ENCODE assay signal across 20 cellular contexts in the genomic region with DNA sequence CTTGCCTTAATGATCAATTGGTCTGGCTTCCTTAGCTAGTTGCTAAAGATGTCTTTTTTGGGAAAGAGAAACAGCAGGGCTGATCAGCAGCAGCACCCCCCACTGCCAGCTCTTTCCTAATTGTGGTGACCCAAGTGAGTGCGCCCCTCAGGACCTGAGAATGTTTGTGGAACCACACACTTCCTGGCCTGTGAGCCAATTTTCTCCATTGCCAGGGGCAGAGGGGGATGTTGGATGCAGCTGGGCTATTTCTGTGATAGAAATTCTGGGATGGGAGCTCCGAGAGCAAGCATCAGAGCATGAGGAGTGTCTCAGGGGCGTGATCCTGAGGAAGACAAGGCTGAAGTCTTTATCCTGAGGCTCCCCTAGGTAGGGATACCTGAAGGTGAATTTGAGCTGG.
DNase-seq lines count a peak whose midpoint lies in the region; ATAC-seq, FAIRE-seq and TF ChIP-seq lines count a peak whose summit lies in the region.
"Had no signal": no experiment of that assay in that cellular context is flagged by ENCODE, and none has a peak within 500 bp of the region (broad histone marks: within the 10 kb centered on the region; RNA-seq: fewer than 3 reads in every experiment).

No MANE protein-coding gene starts in this region.

- H3K4ac ChIP-seq in mesenchymal stem cell (ENCODE audit: low read depth in 1 of 2, low read length in 2 of 2): no peak overlapping the region

- H2BK15ac ChIP-seq in mesenchymal stem cell (ENCODE audit: low read depth, poor library complexity, severe bottlenecking): no peak overlapping the region

- H3K27me3 Mint-ChIP-seq in MCF 10A (ENCODE audit: insufficient read depth, unreplicated experiment): no peaks in the 10 kb centered on the region

- H2AK5ac ChIP-seq in mesenchymal stem cell (ENCODE audit: low read length, severe bottlenecking): no peak overlapping the region

- H4K8ac ChIP-seq in mesenchymal stem cell (ENCODE audit: low read length): no peak overlapping the region

- POLR2A ChIA-PET in MCF 10A (lab: Yijun Ruan, JAX): interaction anchor here (0.7 to 1.1 kb wide), 3 partner anchors 8 to 167 kb away, joined by 3 to 6 read pairs (median 4); no protein-coding TSS in a partner anchor

- H3K27ac Mint-ChIP-seq in MCF 10A (ENCODE audit: low read depth, unreplicated experiment): no peak overlapping the region
- H3K27ac Mint-ChIP-seq: CD8-positive, alpha-beta memory T cell; HFFc6 had no signal

- intact Hi-C loops in breast epithelium (cut with DNase I; ENCODE audit: low total_unique reads) (no loop called here), MCF 10A (cut with micrococcal nuclease) (no loop called here), dorsolateral prefrontal cortex (cut with DNase I) (loop anchor here (5.0 kb wide), 1 partner anchor 63 kb away; no protein-coding TSS in a partner anchor), uterus (cut with DNase I; ENCODE audit: low total_unique reads) (no loop called here), pancreas (cut with DNase I) (no loop called here)

- no TSS peak for BruUV-seq in MCF 10A (replicated peaks; lab: Mats Ljungman, UMichigan)

- H3K9me3 ChIP-seq in breast epithelium (no peaks in the 10 kb centered on the region), mesenchymal stem cell (ENCODE audit: control insufficient read depth, low read length) (no peaks in the 10 kb centered on the region), uterus (no peaks in the 10 kb centered on the region), pancreas (no peaks in the 10 kb centered on the region)
- H3K9me3 ChIP-seq: BLaER1, Caco-2 had no signal

- ATAC-seq in GM21390 (IDR thresholded peaks at IDR 0.05; ENCODE audit: unreplicated experiment) (no peak), pancreas (no peak)

- no peaks in the 10 kb centered on the region for H3K9me3 Mint-ChIP-seq in MCF 10A (ENCODE audit: unreplicated experiment)
- H3K9me3 Mint-ChIP-seq: CD8-positive, alpha-beta memory T cell; HFFc6 had no signal

- H3K4me1 Mint-ChIP-seq in MCF 10A (ENCODE audit: insufficient read depth, unreplicated experiment): no peaks in the 10 kb centered on the region
- H3K4me1 Mint-ChIP-seq: CD8-positive, alpha-beta memory T cell had no signal

- H3K4me3 ChIP-seq in breast epithelium (no peak overlapping the region), dorsolateral prefrontal cortex (peak overlapping the region in 10 of 59 donors; percentile 3 to 35 (median 20)), mesenchymal stem cell (ENCODE audit: insufficient read depth in 1 of 2, low read depth in 1 of 2, low read length in 2 of 2) (no peak overlapping the region), uterus (no peak overlapping the region), pancreas (no peak overlapping the region)
- H3K4me3 ChIP-seq: BLaER1 had no signal

- no peak overlapping the region for H3K23ac ChIP-seq in mesenchymal stem cell (ENCODE audit: low read length in 2 of 2)

- CTCF ChIA-PET in MCF 10A (lab: Yijun Ruan, JAX): interaction anchor here (0.6 to 2.7 kb wide), 2 partner anchors 10 to 326 kb away, joined by 3 to 13 read pairs; no protein-coding TSS in a partner anchor

- H2BK12ac ChIP-seq in mesenchymal stem cell (ENCODE audit: low read length in 2 of 2): no peak overlapping the region

- H3K4me2 ChIP-seq in mesenchymal stem cell (ENCODE audit: low read length, poor library complexity, severe bottlenecking): no peak overlapping the region
- H3K4me2 ChIP-seq: BLaER1 had no signal

- no peak overlapping the region for H3K18ac ChIP-seq in mesenchymal stem cell (ENCODE audit: low read depth in 1 of 2, low read length in 2 of 2)

- H3K36me3 ChIP-seq in breast epithelium: no peaks in the 10 kb centered on the region
- peaks cover 3 to 51% of the 10 kb centered on the region in 2 experiments for H3K36me3 ChIP-seq in mesenchymal stem cell (ENCODE audit: control insufficient read depth in 1 of 2, insufficient read depth in 2 of 2, low read depth in 1 of 2, low read length in 2 of 2)
- no peaks in the 10 kb centered on the region for H3K36me3 ChIP-seq in uterus
- H3K36me3 ChIP-seq in pancreas: no peaks in the 10 kb centered on the region
- H3K36me3 ChIP-seq: BLaER1 had no signal

- TF ChIP-seq CTCF in breast epithelium (IDR thresholded peaks at IDR 0.05) (no peak), MCF 10A (IDR thresholded peaks at IDR 0.05; ENCODE audit: unreplicated experiment) (no peak), dorsolateral prefrontal cortex (IDR thresholded peaks at IDR 0.05 in 54 of 56, conservative IDR thresholded peaks at IDR 0.05 in 2 of 56; ENCODE audit: low read depth in 1 of 56, partially characterized antibody in 56 of 56) (peak in 1 of 56 donors; percentile 12), uterus (IDR thresholded peaks at IDR 0.05) (no peak), pancreas (IDR thresholded peaks at IDR 0.05) (no peak)

- peak overlapping the region; percentile 1 for H3K9ac ChIP-seq in mesenchymal stem cell (ENCODE audit: low read length)
- H3K9ac ChIP-seq: BLaER1 had no signal

- H3K27ac ChIP-seq in breast epithelium (peak overlapping the region; percentile 20 to 38), dorsolateral prefrontal cortex (peak overlapping the region; percentile 11 to 100 (median 97)), mesenchymal stem cell (ENCODE audit: low read length, poor library complexity, severe bottlenecking) (no peak overlapping the region), uterus (no peak overlapping the region), pancreas (no peak overlapping the region)
- H3K27ac ChIP-seq: 22Rv1, BLaER1, HL-60 had no signal

- no peaks in the 10 kb centered on the region for H3K36me3 Mint-ChIP-seq in MCF 10A (ENCODE audit: insufficient read depth, unreplicated experiment)
- H3K36me3 Mint-ChIP-seq: CD8-positive, alpha-beta memory T cell had no signal

- H3K27me3 ChIP-seq in breast epithelium: no peaks in the 10 kb centered on the region
- no peaks in the 10 kb centered on the region for H3K27me3 ChIP-seq in dorsolateral prefrontal cortex
- peaks cover 0 to 8% of the 10 kb centered on the region in 2 experiments for H3K27me3 ChIP-seq in mesenchymal stem cell (ENCODE audit: control insufficient read depth in 1 of 2, insufficient read depth in 1 of 2, low read length in 2 of 2)
- H3K27me3 ChIP-seq in uterus: no peaks in the 10 kb centered on the region
- H3K27me3 ChIP-seq in pancreas: no peaks in the 10 kb centered on the region
- H3K27me3 ChIP-seq: BLaER1 had no signal

- H2BK5ac ChIP-seq in mesenchymal stem cell (ENCODE audit: low read depth, low read length, poor library complexity, severe bottlenecking): no peak overlapping the region

- DNase-seq in breast epithelium (ENCODE audit: low spot score in 2 of 2) (no peak), MCF 10A (ENCODE audit: unreplicated experiment) (no peak), dorsolateral prefrontal cortex (peak in 1 of 10 donors; percentile 45), mesenchymal stem cell (no peak), uterus (no peak), pancreas (no peak), MV-4-11 (lab: John Stamatoyannopoulos, UW) (no peak)
- DNase-seq: AML-193; Caco-2; CD8-positive, alpha-beta memory T cell; DND-41; GF-D8; HCEC 1CT; HFFc6 had no signal

- no peak overlapping the region for H3K14ac ChIP-seq in mesenchymal stem cell (ENCODE audit: low read length in 2 of 2)

- FAIRE-seq in pancreas (lab: Jason Lieb, UNC): no peak
- FAIRE-seq: GM19239, H1 had no signal

- H3K4me3 Mint-ChIP-seq in MCF 10A (ENCODE audit: unreplicated experiment): no peak overlapping the region
- H3K4me3 Mint-ChIP-seq: CD8-positive, alpha-beta memory T cell; HFFc6 had no signal

- H3K79me1 ChIP-seq in mesenchymal stem cell (replicated peaks; ENCODE audit: low read length, poor library complexity, severe bottlenecking): no peaks in the 10 kb centered on the region

- TF ChIP-seq POLR2A in breast epithelium (IDR thresholded peaks at IDR 0.05): no peak
- TF ChIP-seq POLR2A in uterus (IDR thresholded peaks at IDR 0.05): no peak

- no peak overlapping the region for H2BK120ac ChIP-seq in mesenchymal stem cell (ENCODE audit: low read depth, low read length)

- no peak overlapping the region for H2AFZ ChIP-seq in mesenchymal stem cell (ENCODE audit: low read depth, low read length)

- 94% methylated on average over 3 of the region's 3 CpGs for WGBS in mesenchymal stem cell
- 68 to 78% methylated on average over 3 of the region's 3 CpGs for WGBS in pancreas, 2 donors

- H4K91ac ChIP-seq in mesenchymal stem cell (ENCODE audit: low read length): no peak overlapping the region

- H3K4me1 ChIP-seq in breast epithelium (no peaks in the 10 kb centered on the region), mesenchymal stem cell (ENCODE audit: control insufficient read depth, insufficient read depth, low read depth, low read length) (peaks cover 1% of the 10 kb centered on the region), uterus (no peaks in the 10 kb centered on the region), pancreas (no peaks in the 10 kb centered on the region)
- H3K4me1 ChIP-seq: BLaER1, Caco-2 had no signal

Comparison
In these comparisons a context has a peak if more than half of its experiments do, and no peak if none do; other contexts are left out.
1. H3K27ac ChIP-seq: peak in breast epithelium (2 of 2) and dorsolateral prefrontal cortex (59 of 59); none in mesenchymal stem cell (single experiment), uterus (0 of 2) and pancreas (0 of 4).
2. intact Hi-C loops: an anchor here in dorsolateral prefrontal cortex (5.0 kb wide); none called in breast epithelium, MCF 10A, uterus and pancreas.